ENCODE assay signal across 8 cellular contexts in the genomic region with DNA sequence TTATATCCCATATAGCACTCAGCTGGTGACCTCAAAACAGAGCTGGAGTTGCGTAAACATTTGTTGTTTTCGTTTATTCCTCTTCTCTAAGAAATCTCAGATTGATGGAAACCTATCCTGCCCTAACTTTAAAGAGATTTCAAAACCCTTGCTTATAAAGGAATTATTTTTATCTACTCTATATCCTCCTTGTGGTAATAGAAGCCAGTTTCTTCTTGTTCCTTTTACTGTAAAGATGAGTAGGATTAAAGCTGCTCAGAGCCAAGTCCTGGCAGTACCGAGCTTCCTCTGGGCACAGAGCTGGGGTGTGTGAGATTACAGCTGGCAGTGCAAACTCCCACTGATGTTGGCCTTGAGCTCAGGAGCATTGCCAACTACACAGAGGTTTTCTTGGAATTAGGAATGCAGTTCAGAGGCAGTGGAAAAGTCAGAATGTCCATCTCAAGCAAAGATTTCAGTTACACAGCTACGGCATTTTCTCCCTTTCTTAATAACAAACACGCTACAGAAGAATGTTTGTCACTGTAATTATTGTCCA. TPM values are rescaled to one million over a fixed set of nuclear protein-coding genes. Genes with fewer than 3 reads are reported as not detected.
A peak's percentile ranks its signal among the peaks of the same experiment; 100 is the strongest.
DNase-seq lines count a peak whose midpoint lies in the region; ATAC-seq, FAIRE-seq and TF ChIP-seq lines count a peak whose summit lies in the region.

No MANE protein-coding gene starts in this region.

- H3K27me3 ChIP-seq in astrocyte (ENCODE audit: insufficient read depth, low read length) (no peaks in the 10 kb centered on the region), tibial nerve (no peaks in the 10 kb centered on the region)

- H3K36me3 ChIP-seq in astrocyte (ENCODE audit: insufficient read depth, low read length) (peaks cover 8% of the 10 kb centered on the region), tibial nerve (peaks cover 0 to 30% (median 5%) of the 10 kb centered on the region in 3 donors)

- H3K27me3 Mint-ChIP-seq in activated naive CD4-positive, alpha-beta T cell treated with anti-CD3 and anti-CD28 coated beads, Interleukin-2, amount 10 ng/mL, durations not matched to agents 7 days and 5 days: peaks cover 3% of the 10 kb centered on the region
- no peaks in the 10 kb centered on the region for H3K27me3 Mint-ChIP-seq in astrocyte (ENCODE audit: low read depth, unreplicated experiment)

- H2AFZ ChIP-seq in astrocyte (ENCODE audit: low read depth, low read length): no peak overlapping the region

- H3K9me3 ChIP-seq in astrocyte (ENCODE audit: insufficient read depth, low read depth, low read length) (no peaks in the 10 kb centered on the region), tibial nerve (no peaks in the 10 kb centered on the region)

- H3K9me3 Mint-ChIP-seq in activated naive CD4-positive, alpha-beta T cell treated with anti-CD3 and anti-CD28 coated beads, Interleukin-2, amount 10 ng/mL, durations not matched to agents 7 days and 5 days: no peaks in the 10 kb centered on the region
- no peaks in the 10 kb centered on the region for H3K9me3 Mint-ChIP-seq in astrocyte (ENCODE audit: unreplicated experiment)

- no peak overlapping the region for H3K27ac ChIP-seq in astrocyte (ENCODE audit: low read depth, low read length)
- peak overlapping the region; percentile 82 to 98 (median 92) for H3K27ac ChIP-seq in tibial nerve

- peak in 1 of 2 donors; percentile 28 for TF ChIP-seq EP300 in tibial nerve (IDR thresholded peaks at IDR 0.05)

- TF ChIP-seq POLR2A in tibial nerve (IDR thresholded peaks at IDR 0.05): no peak

- H3K27ac Mint-ChIP-seq in activated naive CD4-positive, alpha-beta T cell treated with anti-CD3 and anti-CD28 coated beads, Interleukin-2, amount 10 ng/mL, durations not matched to agents 7 days and 5 days: no peak overlapping the region
- H3K27ac Mint-ChIP-seq in astrocyte (ENCODE audit: unreplicated experiment): no peak overlapping the region

- WGBS in tibial nerve, 2 donors: 23 to 36% methylated on average over 5 of the region's 5 CpGs

- H3K4me1 Mint-ChIP-seq in activated naive CD4-positive, alpha-beta T cell treated with anti-CD3 and anti-CD28 coated beads, Interleukin-2, amount 10 ng/mL, durations not matched to agents 7 days and 5 days: peaks cover 49% of the 10 kb centered on the region
- H3K4me1 Mint-ChIP-seq in astrocyte (ENCODE audit: low read depth, unreplicated experiment): peaks cover 11% of the 10 kb centered on the region

- CTCF ChIA-PET in activated naive CD4-positive, alpha-beta T cell treated with anti-CD3 and anti-CD28 coated beads, Interleukin-2, amount 10 ng/mL, durations not matched to agents 7 days and 5 days (lab: Charles Lee): interaction anchor here (0.5 to 3.0 kb wide), 5 partner anchors 11 to 192 kb away, joined by 4 to 12 read pairs (median 10); no protein-coding TSS in a partner anchor

- no peak for DNase-seq in activated naive CD4-positive, alpha-beta T cell treated with anti-CD3 and anti-CD28 coated beads, Interleukin-2, amount 10 ng/mL, durations not matched to agents 7 days and 5 days
- no peak for DNase-seq in activated naive CD4-positive, alpha-beta T cell treated with Interleukin-2 at 50 U/mL for 16 hours
- peak; percentile 9 for DNase-seq in astrocyte (ENCODE audit: low read depth)
- DNase-seq in left lobe of liver (ENCODE audit: low spot score): no peak
- no peak for DNase-seq in tibial nerve (ENCODE audit: low spot score in 2 of 2)
- no peak for DNase-seq in NCI-H526 (lab: John Stamatoyannopoulos, UW)

- peak overlapping the region; percentile 95 for H3K4me3 Mint-ChIP-seq in activated naive CD4-positive, alpha-beta T cell treated with anti-CD3 and anti-CD28 coated beads, Interleukin-2, amount 10 ng/mL, durations not matched to agents 7 days and 5 days
- H3K4me3 Mint-ChIP-seq in astrocyte (ENCODE audit: unreplicated experiment): peak overlapping the region; percentile 96

- H3K79me2 ChIP-seq in astrocyte (ENCODE audit: insufficient read depth, low read length): peaks cover 26% of the 10 kb centered on the region

- FAIRE-seq in astrocyte (lab: Jason Lieb, UNC): no peak

- ATAC-seq in left lobe of liver: peak; percentile 15
- ATAC-seq in HG03520 (IDR thresholded peaks at IDR 0.05; ENCODE audit: unreplicated experiment): no peak
- ATAC-seq in GM19351 (IDR thresholded peaks at IDR 0.05; ENCODE audit: unreplicated experiment): no peak

- TF ChIP-seq CTCF in astrocyte (IDR thresholded peaks at IDR 0.05; ENCODE audit: insufficient read depth, low read depth, low read length) (no peak), tibial nerve (IDR thresholded peaks at IDR 0.05) (no peak)

- peak overlapping the region; percentile 93 for H3K9ac ChIP-seq in astrocyte (ENCODE audit: low read length)

- H3K4me1 ChIP-seq in astrocyte (ENCODE audit: insufficient read depth, low read length) (peaks cover 13% of the 10 kb centered on the region), tibial nerve (peaks cover 0 to 37% (median 21%) of the 10 kb centered on the region in 4 donors)

- peaks cover 20% of the 10 kb centered on the region for H4K20me1 ChIP-seq in astrocyte (ENCODE audit: insufficient read depth, low read length)

- peak overlapping the region; percentile 100 for H3K4me2 ChIP-seq in astrocyte (ENCODE audit: low read length)

- peaks cover 27% of the 10 kb centered on the region for H3K36me3 Mint-ChIP-seq in activated naive CD4-positive, alpha-beta T cell treated with anti-CD3 and anti-CD28 coated beads, Interleukin-2, amount 10 ng/mL, durations not matched to agents 7 days and 5 days
- peaks cover 5% of the 10 kb centered on the region for H3K36me3 Mint-ChIP-seq in astrocyte (ENCODE audit: low read depth, unreplicated experiment)

- H3K4me3 ChIP-seq in astrocyte (ENCODE audit: insufficient read depth, low read depth, low read length): peak overlapping the region; percentile 97
- peak overlapping the region; percentile 65 to 98 (median 78) for H3K4me3 ChIP-seq in tibial nerve

RNA-seq across cellular contexts. Expression of gene KCTD2, which starts 1.4 kb away (rescaled TPM):
- total RNA-seq in astrocyte (17.1 and 18.6 TPM in 2 replicates), left lobe of liver (7.0 TPM), tibial nerve (10 to 100 TPM; 24.9 to 33.5 (median 32.6) TPM)

RNA-seq across cellular contexts. Expression of gene ATP5PD, which starts 1.7 kb away (rescaled TPM):
- total RNA-seq in astrocyte (238 and 239 TPM in 2 replicates), left lobe of liver (177 TPM), tibial nerve (100 to 1,000 TPM; 171 to 241 (median 220) TPM)

RNA-seq across cellular contexts. Expression of gene MRPL58, which starts 36.0 kb away (rescaled TPM):
- total RNA-seq in astrocyte (23.8 and 24.4 TPM in 2 replicates), left lobe of liver (25.8 TPM), tibial nerve (10 to 100 TPM; 32.1 to 51.9 (median 46.0) TPM)

RNA-seq across cellular contexts. Expression of gene SLC16A5, which starts 39.3 kb away (rescaled TPM):
- total RNA-seq in astrocyte: 7.1 and 10.6 TPM in 2 replicates
- total RNA-seq in left lobe of liver: 1.2 TPM
- 10 to 100 TPM in 1 of 4 donors, 1 to 10 TPM in 3; 4.6 to 27.9 (median 7.7) TPM for total RNA-seq in tibial nerve
